1 cellular context compared by ENCODE assay signal in the genomic region with DNA sequence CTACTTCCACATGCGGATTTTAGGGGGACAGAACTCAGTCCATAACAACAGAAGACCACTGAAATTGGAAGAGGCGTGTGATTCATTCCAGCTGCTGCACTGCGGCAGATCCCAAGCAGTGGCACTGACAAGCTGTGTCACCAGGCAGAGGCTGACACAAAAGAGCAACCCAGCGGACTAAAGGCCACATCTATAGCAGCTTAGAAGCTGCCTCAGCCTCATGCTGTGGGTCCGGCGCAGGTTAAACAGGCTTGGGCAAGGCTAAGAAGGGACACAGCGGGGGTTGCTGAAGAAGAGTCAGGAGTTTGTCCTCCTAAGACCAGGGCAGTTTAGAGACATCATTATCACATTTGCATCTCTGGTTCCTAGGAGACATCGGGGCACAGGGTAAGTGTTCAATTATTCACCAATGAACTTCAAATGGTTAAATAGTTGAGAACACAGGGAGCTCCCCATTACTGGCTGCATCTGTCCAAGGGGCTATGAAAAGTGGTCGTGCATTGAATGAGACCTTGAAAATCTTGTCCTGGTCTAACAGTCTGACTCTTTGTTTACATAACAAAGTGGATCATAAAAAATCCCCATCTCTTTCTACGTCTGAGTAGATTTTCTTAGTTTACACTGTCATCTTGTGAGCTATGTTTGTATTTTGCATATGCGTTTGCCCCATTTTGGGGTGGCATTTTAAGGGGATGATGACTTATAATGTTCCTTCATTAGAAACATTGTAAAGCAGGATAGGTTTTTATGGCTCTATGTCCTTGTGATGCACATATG.
TF ChIP-seq lines count a peak whose summit lies in the region.

No MANE protein-coding gene starts in this region.

TF ChIP-seq in H1, 55 proteins besides CTCF, POLR2A, EP300 and RAD21:
- TF ChIP-seq KDM4A (IDR thresholded peaks at IDR 0.05; ENCODE audit: low read depth, low read length, severe bottlenecking) = no peak
- no peak for TF ChIP-seq RNF2 (IDR thresholded peaks at IDR 0.05; ENCODE audit: borderline replicate concordance, low read depth, low read length, missing control alignments, poor library complexity, severe bottlenecking)
- no peak for TF ChIP-seq KDM1A (IDR thresholded peaks at IDR 0.05; ENCODE audit: borderline replicate concordance, low read length)
- TF ChIP-seq FOSL1 (IDR thresholded peaks at IDR 0.05; ENCODE audit: insufficient read depth, low read depth, low read length) = no peak
- TF ChIP-seq SIX5 (IDR thresholded peaks at IDR 0.05; ENCODE audit: low read depth, low read length) = no peak
- TF ChIP-seq CBX5 (IDR thresholded peaks at IDR 0.05; ENCODE audit: low read depth, low read length) = no peak
- TF ChIP-seq GTF2F1 (IDR thresholded peaks at IDR 0.05; ENCODE audit: borderline replicate concordance, low read depth, low read length) = no peak
- TF ChIP-seq, protein P1, sequence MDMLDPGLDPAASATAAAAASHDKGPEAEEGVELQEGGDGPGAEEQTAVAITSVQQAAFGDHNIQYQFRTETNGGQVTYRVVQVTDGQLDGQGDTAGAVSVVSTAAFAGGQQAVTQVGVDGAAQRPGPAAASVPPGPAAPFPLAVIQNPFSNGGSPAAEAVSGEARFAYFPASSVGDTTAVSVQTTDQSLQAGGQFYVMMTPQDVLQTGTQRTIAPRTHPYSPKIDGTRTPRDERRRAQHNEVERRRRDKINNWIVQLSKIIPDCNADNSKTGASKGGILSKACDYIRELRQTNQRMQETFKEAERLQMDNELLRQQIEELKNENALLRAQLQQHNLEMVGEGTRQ (IDR thresholded peaks at IDR 0.05; ENCODE audit: low read length) = no peak
- TF ChIP-seq GABPA (IDR thresholded peaks at IDR 0.05; ENCODE audit: borderline replicate concordance, insufficient read depth, low read length) = no peak
